ENCODE assay signal across 8 cellular contexts in the genomic region with DNA sequence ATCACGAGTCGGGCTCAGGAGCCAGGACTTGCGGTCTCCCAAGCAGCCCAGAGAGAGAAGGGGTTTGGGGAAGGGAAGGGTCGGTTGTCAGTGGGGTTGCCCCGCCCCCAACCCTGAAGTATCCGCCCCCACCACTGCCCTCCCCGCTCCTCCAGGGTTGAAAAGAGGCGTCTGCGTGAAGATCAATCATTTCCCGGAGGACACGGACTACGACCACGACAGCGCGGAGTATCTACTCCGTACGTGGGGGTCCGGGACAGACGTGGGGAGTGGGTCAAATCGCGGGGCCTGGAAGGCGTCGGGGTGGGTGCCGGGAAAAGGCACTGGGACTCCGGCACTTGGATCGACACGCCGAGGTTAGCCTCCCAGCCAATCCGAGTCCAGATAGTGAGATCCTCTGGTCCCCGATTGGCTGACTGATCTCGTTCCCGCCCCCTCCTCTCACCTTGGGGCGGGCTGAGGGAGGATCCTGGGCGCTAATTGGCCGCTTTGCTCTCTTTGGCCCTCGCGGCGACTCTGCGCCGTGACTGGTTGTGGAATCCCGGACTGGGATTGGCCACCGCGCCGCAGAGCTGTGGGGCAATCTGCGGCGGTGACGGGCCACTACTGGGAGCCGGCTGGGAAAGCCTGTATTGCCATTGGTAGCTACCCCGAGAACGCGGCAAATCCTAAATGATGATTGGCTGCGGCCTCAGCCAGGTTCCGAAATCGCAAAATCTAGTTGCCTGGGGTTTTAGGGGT. TPM values are rescaled to one million over a fixed set of nuclear protein-coding genes. Genes with fewer than 3 reads are reported as not detected.
DNase-seq lines count a peak whose midpoint lies in the region; ATAC-seq and TF ChIP-seq lines count a peak whose summit lies in the region.

No MANE protein-coding gene starts in this region.

- TF ChIP-seq EP300 in SK-N-SH (IDR thresholded peaks at IDR 0.05; ENCODE audit: borderline replicate concordance in 1 of 2, low read depth in 1 of 2, low read length in 1 of 2), result peak in 1 of 2 experiments; percentile 56; a peak in 2 of 4 replicates

- ATAC-seq in HG03378 (IDR thresholded peaks at IDR 0.05; ENCODE audit: unreplicated experiment), result no peak

- CTCF ChIA-PET in SK-N-SH (lab: Yijun Ruan, JAX), result no interaction called here

- H3K27ac ChIP-seq in SK-N-SH (ENCODE audit: low read depth in 2 of 2, low read length in 1 of 2), result peak overlapping the region; percentile 81 to 90

- WGBS in SK-N-SH (ENCODE audit: low lambda C conversion rate), result under 1% methylated on average over 19 of the region's 54 CpGs

- TF ChIP-seq RAD21 in SK-N-SH (IDR thresholded peaks at IDR 0.05; ENCODE audit: low read length), result no peak

- TF ChIP-seq CTCF in SK-N-SH (IDR thresholded peaks at IDR 0.05) (no peak), chondrocyte (IDR thresholded peaks at IDR 0.05) (no peak)

- DNase-seq in Daoy (ENCODE audit: low read depth), result peak; percentile 97
- peak; percentile 93 for DNase-seq in SK-N-SH
- peak; percentile 72 for DNase-seq in chondrocyte (ENCODE audit: low spot score)
- peak; percentile 90 for DNase-seq in left kidney (ENCODE audit: low read depth, low spot score)
- peak; percentile 18 for DNase-seq in stimulated activated CD4-positive, alpha-beta T cell treated with anti-CD3 and anti-CD28 coated beads, Interleukin-4, amount 100 ng/mL, for 24 hours
- DNase-seq in NCI-H2081 (lab: John Stamatoyannopoulos, UW), result no peak
- DNase-seq in effector CD4-positive, alpha-beta T cell, result no peak

- H4K20me1 ChIP-seq in SK-N-SH (ENCODE audit: insufficient read depth), result no peaks in the 10 kb centered on the region

- H3K4me2 ChIP-seq in SK-N-SH, result peak overlapping the region; percentile 78

- peak overlapping the region; percentile 33; the same call in 1 of the 2 replicates for H3K9ac ChIP-seq in SK-N-SH

- H3K4me1 Mint-ChIP-seq in chondrocyte (ENCODE audit: low read depth), result peaks cover 19% of the 10 kb centered on the region

- peak overlapping the region; percentile 84; the same call in 1 of the 2 replicates for H2AFZ ChIP-seq in SK-N-SH (ENCODE audit: low read depth)

- no peaks in the 10 kb centered on the region for H3K36me3 ChIP-seq in SK-N-SH (replicated peaks in 1 of 2; ENCODE audit: control insufficient read depth in 1 of 2, insufficient read depth in 2 of 2, low read length in 1 of 2)

- POLR2A ChIA-PET in SK-N-SH (lab: Yijun Ruan, JAX), result no interaction called here

- H3K9me3 ChIP-seq in SK-N-SH, result no peaks in the 10 kb centered on the region

- no peaks in the 10 kb centered on the region for H3K9me3 Mint-ChIP-seq in chondrocyte (ENCODE audit: low read depth)

- H3K4me3 Mint-ChIP-seq in chondrocyte (ENCODE audit: unreplicated experiment), result peak overlapping the region; percentile 75

- H3K4me3 ChIP-seq in SK-N-SH (ENCODE audit: low read depth in 2 of 2, low read length in 1 of 2), result peak overlapping the region; percentile 49 to 60

- peaks cover 7% of the 10 kb centered on the region for H3K36me3 Mint-ChIP-seq in chondrocyte (ENCODE audit: low read depth)

- H3K27me3 ChIP-seq in SK-N-SH (ENCODE audit: insufficient read depth), result no peaks in the 10 kb centered on the region

- H3K27me3 Mint-ChIP-seq in chondrocyte (ENCODE audit: low read depth), result peaks cover 38% of the 10 kb centered on the region

- H3K9me2 ChIP-seq in SK-N-SH, result no peaks in the 10 kb centered on the region

- H3K27ac Mint-ChIP-seq in chondrocyte (ENCODE audit: unreplicated experiment), result peak overlapping the region; percentile 27

- H3K79me2 ChIP-seq in SK-N-SH (ENCODE audit: insufficient read depth), result peaks cover 11% of the 10 kb centered on the region

- H3K4me1 ChIP-seq in SK-N-SH (ENCODE audit: control insufficient read depth in 1 of 2, insufficient read depth in 2 of 2, low read depth in 1 of 2, low read length in 1 of 2), result peaks cover 7 to 23% of the 10 kb centered on the region in 2 experiments; a peak in 3 of 4 replicates

- H3F3A ChIP-seq in SK-N-SH (replicated peaks; ENCODE audit: insufficient read depth), result peaks cover 32% of the 10 kb centered on the region

TF ChIP-seq in SK-N-SH, 30 proteins besides CTCF, POLR2A, EP300 and RAD21:
- TF ChIP-seq RXRA (IDR thresholded peaks at IDR 0.05; ENCODE audit: borderline replicate concordance, low read depth) (no peak), FOXJ3 (CRISPR knock-in tag; IDR thresholded peaks at IDR 0.05) (0 out of 2 replicates have a peak, but pooled peaks have one; percentile 43), POLR2AphosphoS5 (IDR thresholded peaks at IDR 0.05; ENCODE audit: low read depth, low read length) (peak; percentile 52), TCF12 (IDR thresholded peaks at IDR 0.05) (no peak; the same call in 1 of the 2 replicates), CHD2 (IDR thresholded peaks at IDR 0.05; ENCODE audit: low read length, partially characterized antibody) (peak; percentile 90), ELF1 (IDR thresholded peaks at IDR 0.05) (peak; percentile 32; the same call in 1 of the 2 replicates), RFX5 (IDR thresholded peaks at IDR 0.05; ENCODE audit: low read length) (peak; percentile 91), NRF1 (IDR thresholded peaks at IDR 0.05; ENCODE audit: low read depth, low read length) (0 out of 2 replicates have a peak, but pooled peaks have one; percentile 26), MEF2A (IDR thresholded peaks at IDR 0.05; ENCODE audit: borderline replicate concordance, low read depth) (no peak), GABPA (IDR thresholded peaks at IDR 0.05; ENCODE audit: low read depth) (peak; percentile 49; the same call in 1 of the 2 replicates), GATA2 (CRISPR knock-in tag; IDR thresholded peaks at IDR 0.05) (no peak), MXI1 (IDR thresholded peaks at IDR 0.05; ENCODE audit: low read depth, low read length) (peak; percentile 44; the same call in 1 of the 2 replicates)
- TF ChIP-seq, protein P1, sequence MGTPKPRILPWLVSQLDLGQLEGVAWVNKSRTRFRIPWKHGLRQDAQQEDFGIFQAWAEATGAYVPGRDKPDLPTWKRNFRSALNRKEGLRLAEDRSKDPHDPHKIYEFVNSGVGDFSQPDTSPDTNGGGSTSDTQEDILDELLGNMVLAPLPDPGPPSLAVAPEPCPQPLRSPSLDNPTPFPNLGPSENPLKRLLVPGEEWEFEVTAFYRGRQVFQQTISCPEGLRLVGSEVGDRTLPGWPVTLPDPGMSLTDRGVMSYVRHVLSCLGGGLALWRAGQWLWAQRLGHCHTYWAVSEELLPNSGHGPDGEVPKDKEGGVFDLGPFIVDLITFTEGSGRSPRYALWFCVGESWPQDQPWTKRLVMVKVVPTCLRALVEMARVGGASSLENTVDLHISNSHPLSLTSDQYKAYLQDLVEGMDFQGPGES (IDR thresholded peaks at IDR 0.05; ENCODE audit: low read depth, low read length), result peak; percentile 68
- TF ChIP-seq, protein P2, sequence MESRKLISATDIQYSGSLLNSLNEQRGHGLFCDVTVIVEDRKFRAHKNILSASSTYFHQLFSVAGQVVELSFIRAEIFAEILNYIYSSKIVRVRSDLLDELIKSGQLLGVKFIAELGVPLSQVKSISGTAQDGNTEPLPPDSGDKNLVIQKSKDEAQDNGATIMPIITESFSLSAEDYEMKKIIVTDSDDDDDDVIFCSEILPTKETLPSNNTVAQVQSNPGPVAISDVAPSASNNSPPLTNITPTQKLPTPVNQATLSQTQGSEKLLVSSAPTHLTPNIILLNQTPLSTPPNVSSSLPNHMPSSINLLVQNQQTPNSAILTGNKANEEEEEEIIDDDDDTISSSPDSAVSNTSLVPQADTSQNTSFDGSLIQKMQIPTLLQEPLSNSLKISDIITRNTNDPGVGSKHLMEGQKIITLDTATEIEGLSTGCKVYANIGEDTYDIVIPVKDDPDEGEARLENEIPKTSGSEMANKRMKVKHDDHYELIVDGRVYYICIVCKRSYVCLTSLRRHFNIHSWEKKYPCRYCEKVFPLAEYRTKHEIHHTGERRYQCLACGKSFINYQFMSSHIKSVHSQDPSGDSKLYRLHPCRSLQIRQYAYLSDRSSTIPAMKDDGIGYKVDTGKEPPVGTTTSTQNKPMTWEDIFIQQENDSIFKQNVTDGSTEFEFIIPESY (IDR thresholded peaks at IDR 0.05; ENCODE audit: borderline replicate concordance, low read depth), result peak; percentile 19; the same call in 1 of the 2 replicates
- TF ChIP-seq, protein P3, sequence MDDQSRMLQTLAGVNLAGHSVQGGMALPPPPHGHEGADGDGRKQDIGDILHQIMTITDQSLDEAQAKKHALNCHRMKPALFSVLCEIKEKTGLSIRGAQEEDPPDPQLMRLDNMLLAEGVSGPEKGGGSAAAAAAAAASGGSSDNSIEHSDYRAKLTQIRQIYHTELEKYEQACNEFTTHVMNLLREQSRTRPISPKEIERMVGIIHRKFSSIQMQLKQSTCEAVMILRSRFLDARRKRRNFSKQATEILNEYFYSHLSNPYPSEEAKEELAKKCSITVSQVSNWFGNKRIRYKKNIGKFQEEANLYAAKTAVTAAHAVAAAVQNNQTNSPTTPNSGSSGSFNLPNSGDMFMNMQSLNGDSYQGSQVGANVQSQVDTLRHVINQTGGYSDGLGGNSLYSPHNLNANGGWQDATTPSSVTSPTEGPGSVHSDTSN (IDR thresholded peaks at IDR 0.05), result peak; percentile 96
- TF ChIP-seq, protein P4, sequence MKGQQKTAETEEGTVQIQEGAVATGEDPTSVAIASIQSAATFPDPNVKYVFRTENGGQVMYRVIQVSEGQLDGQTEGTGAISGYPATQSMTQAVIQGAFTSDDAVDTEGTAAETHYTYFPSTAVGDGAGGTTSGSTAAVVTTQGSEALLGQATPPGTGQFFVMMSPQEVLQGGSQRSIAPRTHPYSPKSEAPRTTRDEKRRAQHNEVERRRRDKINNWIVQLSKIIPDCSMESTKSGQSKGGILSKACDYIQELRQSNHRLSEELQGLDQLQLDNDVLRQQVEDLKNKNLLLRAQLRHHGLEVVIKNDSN (IDR thresholded peaks at IDR 0.05; ENCODE audit: borderline replicate concordance, low read depth), result no peak
- TF ChIP-seq, protein P5, sequence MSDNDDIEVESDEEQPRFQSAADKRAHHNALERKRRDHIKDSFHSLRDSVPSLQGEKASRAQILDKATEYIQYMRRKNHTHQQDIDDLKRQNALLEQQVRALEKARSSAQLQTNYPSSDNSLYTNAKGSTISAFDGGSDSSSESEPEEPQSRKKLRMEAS (IDR thresholded peaks at IDR 0.05; ENCODE audit: low read depth), result peak; percentile 73
TF ChIP-seq in SK-N-SH: peak in this region for 12.

RNA-seq across cellular contexts. Expression of gene CACNG6, which starts 13.3 kb away (rescaled TPM):
- total RNA-seq in Daoy (2014; rRNA removed; shearing (Covaris generic)), result 1.0 and 9.3 TPM in 2 replicates
- 0.96 and 1.2 TPM in 2 replicates for polyA plus RNA-seq in SK-N-SH (2012; rRNA removed)
- 0.42 and 0.63 TPM in 2 replicates for polyA plus RNA-seq in SK-N-SH (2012; cell fraction: cytosol; rRNA removed)
- polyA plus RNA-seq in SK-N-SH (2012; cell fraction: nucleus; rRNA removed), result 1.6 and 2.3 TPM in 2 replicates
- total RNA-seq in chondrocyte, result not detected in 3 replicates

RNA-seq across cellular contexts. Expression of gene CACNG8, which starts 15.4 kb away (rescaled TPM):
- 0.48 and 2.9 TPM in 2 replicates for total RNA-seq in Daoy (2014; rRNA removed; shearing (Covaris generic))
- polyA plus RNA-seq in SK-N-SH (2012; rRNA removed), result 1.1 and 1.3 TPM in 2 replicates
- polyA plus RNA-seq in SK-N-SH (2012; cell fraction: cytosol; rRNA removed), result 0.83 and 0.85 TPM in 2 replicates
- 9.0 and 9.6 TPM in 2 replicates for polyA plus RNA-seq in SK-N-SH (2012; cell fraction: nucleus; rRNA removed)
- 0.05 TPM in 1 of 3 replicates, not detected in the others for total RNA-seq in chondrocyte

Comparison
In these comparisons a context has a peak if more than half of its experiments do, and no peak if none do; other contexts are left out.
1. DNase-seq: peak in Daoy (single experiment), SK-N-SH (single experiment), chondrocyte (single experiment), left kidney (single experiment) and stimulated activated CD4-positive, alpha-beta T cell treated with anti-CD3 and anti-CD28 coated beads, Interleukin-4, amount 100 ng/mL, for 24 hours (single experiment); none in NCI-H2081 (0 of 2) and effector CD4-positive, alpha-beta T cell (single experiment).